ENCODE assay signal across 9 cellular contexts in the genomic region with DNA sequence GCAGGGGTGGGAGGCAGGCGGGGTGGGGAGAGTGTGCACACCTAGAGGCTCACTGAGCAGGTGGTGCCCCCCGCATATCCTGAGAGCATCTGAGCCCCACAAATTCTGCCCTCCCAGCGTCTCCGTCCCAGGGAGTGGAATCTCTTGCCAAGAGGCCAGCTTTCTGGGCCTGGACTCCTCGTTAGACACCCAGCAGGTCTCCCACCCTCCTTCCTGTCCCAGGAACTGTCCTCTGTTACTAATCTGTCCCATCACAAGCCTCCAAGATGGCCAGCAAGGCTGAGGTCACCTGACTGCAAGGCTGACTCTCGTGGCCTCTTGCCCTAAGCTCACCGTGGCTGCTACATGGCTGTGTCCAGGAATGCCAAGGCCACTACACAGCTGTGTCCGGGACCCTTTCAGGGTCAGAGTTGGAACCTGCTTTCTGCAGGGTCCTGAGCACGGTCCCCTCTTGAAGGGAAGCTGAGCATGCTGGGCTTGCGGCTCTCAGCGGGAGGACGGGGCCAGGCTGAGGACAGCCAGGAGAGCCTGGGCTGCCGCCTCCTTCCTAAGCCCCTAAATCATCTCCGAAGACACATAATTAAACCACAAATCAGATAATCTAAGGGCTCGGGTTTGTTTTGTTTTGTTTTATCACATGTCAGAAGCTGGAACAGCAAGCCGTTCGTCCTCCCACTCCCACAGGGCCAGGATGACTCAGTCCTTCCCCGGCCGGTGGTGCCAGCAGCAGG.
DNase-seq lines count a peak whose midpoint lies in the region; ATAC-seq and FAIRE-seq lines count a peak whose summit lies in the region.
"Had no signal": no experiment of that assay in that cellular context is flagged by ENCODE, and none has a peak within 500 bp of the region (broad histone marks: within the 10 kb centered on the region; RNA-seq: fewer than 3 reads in every experiment).

No MANE protein-coding gene starts in this region.

- H2BK120ac ChIP-seq in mesenchymal stem cell (ENCODE audit: low read depth, low read length), result no peak overlapping the region

- no peak overlapping the region for H2BK15ac ChIP-seq in mesenchymal stem cell (ENCODE audit: low read depth, poor library complexity, severe bottlenecking)

- FAIRE-seq in urothelium cell line (lab: Jason Lieb, UNC), result peak; percentile 77

- no peaks in the 10 kb centered on the region for H3K9me3 ChIP-seq in mesenchymal stem cell (ENCODE audit: control insufficient read depth, low read length)

- H3K27me3 ChIP-seq in mesenchymal stem cell (ENCODE audit: control insufficient read depth in 1 of 2, insufficient read depth in 1 of 2, low read length in 2 of 2), result peaks cover 0 to 36% of the 10 kb centered on the region in 2 experiments

- H3K36me3 ChIP-seq in mesenchymal stem cell (ENCODE audit: control insufficient read depth in 1 of 2, insufficient read depth in 2 of 2, low read depth in 1 of 2, low read length in 2 of 2), result no peaks in the 10 kb centered on the region

- H4K91ac ChIP-seq in mesenchymal stem cell (ENCODE audit: low read length), result no peak overlapping the region

- no peak overlapping the region for H3K4ac ChIP-seq in mesenchymal stem cell (ENCODE audit: low read depth in 1 of 2, low read length in 2 of 2)

- H2BK5ac ChIP-seq in mesenchymal stem cell (ENCODE audit: low read depth, low read length, poor library complexity, severe bottlenecking), result no peak overlapping the region

- no peak overlapping the region for H3K14ac ChIP-seq in mesenchymal stem cell (ENCODE audit: low read length in 2 of 2)

- no peak overlapping the region for H3K23ac ChIP-seq in mesenchymal stem cell (ENCODE audit: low read length in 2 of 2)

- peak overlapping the region in 1 of 2 experiments; percentile 64 for H3K4me3 ChIP-seq in mesenchymal stem cell (ENCODE audit: insufficient read depth in 1 of 2, low read depth in 1 of 2, low read length in 2 of 2)

- peak overlapping the region; percentile 67 for H3K9ac ChIP-seq in mesenchymal stem cell (ENCODE audit: low read length)

- DNase-seq in activated effector memory CD4-positive, alpha-beta T cell treated with anti-CD3 and anti-CD28 coated beads, Interleukin-2, amount 50 U/mL, for 16 hours, result peak; percentile 46
- DNase-seq in activated effector memory CD4-positive, alpha-beta T cell treated with Interleukin-2 at 50 U/mL for 16 hours, result no peak
- DNase-seq in cerebellum (ENCODE audit: low spot score) (peak; percentile 44), mesenchymal stem cell (no peak), urothelium cell line (ENCODE audit: low spot score) (peak; percentile 83), DMS153 (lab: John Stamatoyannopoulos, UW) (no peak)
- DNase-seq in stimulated activated CD4-positive, alpha-beta T cell treated with anti-CD3 and anti-CD28 coated beads, Interleukin-1b, Interleukin-23, amount 100 ng/mL, for 48 hours, result no peak
- DNase-seq: NCI-H187 treated with DMSO at 0.1 percent for 48 hours had no signal

- H2BK12ac ChIP-seq in mesenchymal stem cell (ENCODE audit: low read length in 2 of 2), result no peak overlapping the region

- ATAC-seq in GM18519 (IDR thresholded peaks at IDR 0.05; ENCODE audit: low FRiP score, unreplicated experiment), result no peak

- H3K4me2 ChIP-seq in mesenchymal stem cell (ENCODE audit: low read length, poor library complexity, severe bottlenecking), result no peak overlapping the region

- H3K4me1 ChIP-seq in mesenchymal stem cell (ENCODE audit: control insufficient read depth, insufficient read depth, low read depth, low read length), result no peaks in the 10 kb centered on the region

- H4K8ac ChIP-seq in mesenchymal stem cell (ENCODE audit: low read length), result no peak overlapping the region

- no peak overlapping the region for H2AK5ac ChIP-seq in mesenchymal stem cell (ENCODE audit: low read length, severe bottlenecking)

- 73% methylated on average over 18 of the region's 19 CpGs for WGBS in mesenchymal stem cell

- no peak overlapping the region for H2AFZ ChIP-seq in mesenchymal stem cell (ENCODE audit: low read depth, low read length)

- H3K18ac ChIP-seq in mesenchymal stem cell (ENCODE audit: low read depth in 1 of 2, low read length in 2 of 2), result no peak overlapping the region

- H3K27ac ChIP-seq in mesenchymal stem cell (ENCODE audit: low read length, poor library complexity, severe bottlenecking), result no peak overlapping the region

- no peaks in the 10 kb centered on the region for H3K79me1 ChIP-seq in mesenchymal stem cell (replicated peaks; ENCODE audit: low read length, poor library complexity, severe bottlenecking)

Comparison
In these comparisons a context has a peak if more than half of its experiments do, and no peak if none do; other contexts are left out.
1. DNase-seq: peak in activated effector memory CD4-positive, alpha-beta T cell treated with anti-CD3 and anti-CD28 coated beads, Interleukin-2, amount 50 U/mL, for 16 hours (single experiment), cerebellum (single experiment) and urothelium cell line (single experiment); none in activated effector memory CD4-positive, alpha-beta T cell treated with Interleukin-2 at 50 U/mL for 16 hours (single experiment), mesenchymal stem cell (single experiment), DMS153 (single experiment) and stimulated activated CD4-positive, alpha-beta T cell treated with anti-CD3 and anti-CD28 coated beads, Interleukin-1b, Interleukin-23, amount 100 ng/mL, for 48 hours (single experiment).